In genomic region chr10:124557648-124558338, GRCh38 we compare ENCODE assay signal across 24 cellular contexts.
DNase-seq lines count a peak whose midpoint lies in the region; TF ChIP-seq lines count a peak whose summit lies in the region.
"Had no signal": no experiment of that assay in that cellular context is flagged by ENCODE, and none has a peak within 500 bp of the region (broad histone marks: within the 10 kb centered on the region; RNA-seq: fewer than 3 reads in every experiment).

No MANE protein-coding gene starts in this region.

- H4K8ac ChIP-seq in mesenchymal stem cell (ENCODE audit: low read length): no peak overlapping the region

- H3K4me2 ChIP-seq in mesenchymal stem cell (ENCODE audit: low read length, poor library complexity, severe bottlenecking): no peak overlapping the region
- H3K4me2 ChIP-seq: GM23338, PC-9 had no signal

- H3K4me1 Mint-ChIP-seq in endodermal cell: no peaks in the 10 kb centered on the region
- H3K4me1 Mint-ChIP-seq: activated naive CD8-positive, alpha-beta T cell treated with anti-CD3 and anti-CD28 coated beads, Interleukin-2, amount 50 U/mL, for 24 hours; GM23338 had no signal

- H3K4me3 ChIP-seq in fibroblast of villous mesenchyme (ENCODE audit: low read depth, low read length) (no peak overlapping the region), mesenchymal stem cell (ENCODE audit: insufficient read depth in 1 of 2, low read depth in 1 of 2, low read length in 2 of 2) (peak overlapping the region in 1 of 2 experiments; percentile 49), endodermal cell (ENCODE audit: low read length) (no peak overlapping the region)
- H3K4me3 ChIP-seq: breast epithelium, GM23338, PC-9 had no signal

- peak overlapping the region; percentile 84 for H4K91ac ChIP-seq in mesenchymal stem cell (ENCODE audit: low read length)

- TF ChIP-seq CTCF in fibroblast of villous mesenchyme (IDR thresholded peaks at IDR 0.05; ENCODE audit: insufficient read depth, low read depth, low read length): no peak
- TF ChIP-seq CTCF in endodermal cell (conservative IDR thresholded peaks at IDR 0.05): no peak

- no peak overlapping the region for H2BK120ac ChIP-seq in mesenchymal stem cell (ENCODE audit: low read depth, low read length)

- H3K18ac ChIP-seq in mesenchymal stem cell (ENCODE audit: low read depth in 1 of 2, low read length in 2 of 2): peak overlapping the region in 1 of 2 experiments; percentile 69

- H3K4me3 Mint-ChIP-seq in endodermal cell: no peak overlapping the region
- H3K4me3 Mint-ChIP-seq: activated naive CD8-positive, alpha-beta T cell treated with anti-CD3 and anti-CD28 coated beads, Interleukin-2, amount 50 U/mL, for 24 hours; CD8-positive, alpha-beta T cell; GM23338; stimulated activated naive B cell treated with anti-CD40 and anti-IgM and Interleukin-4, amounts not matched to agents 10 μg/mL and 1 μg/mL and 100 μg/mL, for 72 hours had no signal

- H3K9me3 ChIP-seq in mesenchymal stem cell (ENCODE audit: control insufficient read depth, low read length) (no peaks in the 10 kb centered on the region), endodermal cell (ENCODE audit: control insufficient read depth, low read length) (no peaks in the 10 kb centered on the region)
- H3K9me3 ChIP-seq: breast epithelium had no signal

- H3K4me1 ChIP-seq in mesenchymal stem cell (ENCODE audit: control insufficient read depth, insufficient read depth, low read depth, low read length) (peaks cover 5% of the 10 kb centered on the region), endodermal cell (ENCODE audit: control insufficient read depth, insufficient read depth, low read length) (no peaks in the 10 kb centered on the region)
- H3K4me1 ChIP-seq: breast epithelium had no signal

- H3K4ac ChIP-seq in mesenchymal stem cell (ENCODE audit: low read depth in 1 of 2, low read length in 2 of 2): peak overlapping the region; percentile 1 to 13

- 91% methylated on average over 16 of the region's 16 CpGs for WGBS in mesenchymal stem cell
- WGBS in endodermal cell (ENCODE audit: insufficient coverage in 1 of 2, insufficient read length in 1 of 2), 2 experiments: 94 to 100% methylated on average over 7 to 16 of the region's 16 CpGs

- no peaks in the 10 kb centered on the region for H3K9me3 Mint-ChIP-seq in endodermal cell

- H3K27ac Mint-ChIP-seq in endodermal cell: no peak overlapping the region
- H3K27ac Mint-ChIP-seq: activated naive CD8-positive, alpha-beta T cell treated with anti-CD3 and anti-CD28 coated beads, Interleukin-2, amount 50 U/mL, for 24 hours; CD8-positive, alpha-beta T cell; GM23338; stimulated activated naive B cell treated with anti-CD40 and anti-IgM and Interleukin-4, amounts not matched to agents 10 μg/mL and 1 μg/mL and 100 μg/mL, for 72 hours had no signal

- no peak overlapping the region for H2AK5ac ChIP-seq in mesenchymal stem cell (ENCODE audit: low read length, severe bottlenecking)

- H3K27me3 ChIP-seq in mesenchymal stem cell (ENCODE audit: control insufficient read depth in 1 of 2, insufficient read depth in 1 of 2, low read length in 2 of 2) (peaks cover 0 to 18% of the 10 kb centered on the region in 2 experiments), endodermal cell (ENCODE audit: control insufficient read depth, insufficient read depth, low read length, poor library complexity, severe bottlenecking) (no peaks in the 10 kb centered on the region)
- H3K27me3 ChIP-seq: breast epithelium had no signal

- no peaks in the 10 kb centered on the region for H3K36me3 Mint-ChIP-seq in endodermal cell (ENCODE audit: low read depth)

- H3K36me3 ChIP-seq in mesenchymal stem cell (ENCODE audit: control insufficient read depth in 1 of 2, insufficient read depth in 2 of 2, low read depth in 1 of 2, low read length in 2 of 2): no peaks in the 10 kb centered on the region
- H3K36me3 ChIP-seq in endodermal cell (ENCODE audit: control insufficient read depth, insufficient read depth, low read length): no peaks in the 10 kb centered on the region
- H3K36me3 ChIP-seq: breast epithelium had no signal

- H3K79me1 ChIP-seq in mesenchymal stem cell (replicated peaks; ENCODE audit: low read length, poor library complexity, severe bottlenecking): no peaks in the 10 kb centered on the region

- no peak overlapping the region for H2BK5ac ChIP-seq in mesenchymal stem cell (ENCODE audit: low read depth, low read length, poor library complexity, severe bottlenecking)

- H2BK15ac ChIP-seq in mesenchymal stem cell (ENCODE audit: low read depth, poor library complexity, severe bottlenecking): no peak overlapping the region

- peak overlapping the region in 1 of 2 experiments; percentile 86 for H3K14ac ChIP-seq in mesenchymal stem cell (ENCODE audit: low read length in 2 of 2)

- peak overlapping the region in 1 of 2 experiments; percentile 25 for H3K23ac ChIP-seq in mesenchymal stem cell (ENCODE audit: low read length in 2 of 2)

- peak overlapping the region; percentile 89 for H3K27ac ChIP-seq in angular gyrus (ENCODE audit: low read depth, low read length)
- H3K27ac ChIP-seq in mesenchymal stem cell (ENCODE audit: low read length, poor library complexity, severe bottlenecking): no peak overlapping the region
- peak overlapping the region; percentile 1 for H3K27ac ChIP-seq in substantia nigra (ENCODE audit: low read depth, low read length, poor library complexity, severe bottlenecking)
- H3K27ac ChIP-seq in endodermal cell (ENCODE audit: low read depth, low read length): no peak overlapping the region
- H3K27ac ChIP-seq: PC-9, VCaP had no signal

- no peak overlapping the region for H2AFZ ChIP-seq in mesenchymal stem cell (ENCODE audit: low read depth, low read length)
- H2AFZ ChIP-seq: GM23338, PC-9 had no signal

- no peaks in the 10 kb centered on the region for H3K27me3 Mint-ChIP-seq in endodermal cell (ENCODE audit: insufficient read depth)
- H3K27me3 Mint-ChIP-seq: activated naive CD8-positive, alpha-beta T cell treated with anti-CD3 and anti-CD28 coated beads, Interleukin-2, amount 50 U/mL, for 24 hours; stimulated activated naive B cell treated with anti-CD40 and anti-IgM and Interleukin-4, amounts not matched to agents 10 μg/mL and 1 μg/mL and 100 μg/mL, for 72 hours had no signal

- H3K9ac ChIP-seq in mesenchymal stem cell (ENCODE audit: low read length): no peak overlapping the region
- H3K9ac ChIP-seq in endodermal cell (ENCODE audit: extremely low read depth, low read length, poor library complexity, severe bottlenecking): no peak overlapping the region

- peak; percentile 35 for DNase-seq in fibroblast of villous mesenchyme (ENCODE audit: low read depth)
- DNase-seq in mesenchymal stem cell: no peak
- peak in 32 of 49 donors; percentile 12 to 74 (median 52) for DNase-seq in substantia nigra (lab: John Stamatoyannopoulos, UW)
- no peak for DNase-seq in RPMI8226
- no peak for DNase-seq in NCI-H1048 (lab: John Stamatoyannopoulos, UW)
- no peak for DNase-seq in stimulated activated CD8-positive, alpha-beta memory T cell treated with anti-CD3 and anti-CD28 coated beads, Interleukin-4, amount 100 ng/mL, for 48 hours
- DNase-seq in endodermal cell: no peak
- DNase-seq: activated CD4-positive, alpha-beta T cell treated with anti-CD3 and anti-CD28 coated beads, Interleukin-2, amount 50 U/mL, for 1 hour; activated CD8-positive, alpha-beta memory T cell treated with anti-CD3 and anti-CD28 coated beads, Interleukin-2, amount 50 U/mL, for 4 hours; activated effector memory CD4-positive, alpha-beta T cell treated with anti-CD3 and anti-CD28 coated beads, Interleukin-2, amount 50 U/mL, for 16 hours; activated naive CD8-positive, alpha-beta T cell treated with anti-CD3 and anti-CD28 coated beads, Interleukin-2, amount 50 U/mL, for 24 hours; CD8-positive, alpha-beta T cell; DMS53; GF-D8; NCI-H1930; NCI-H226; PC-9; stimulated activated naive B cell treated with anti-CD40 and anti-IgM and Interleukin-4, amounts not matched to agents 10 μg/mL and 1 μg/mL and 100 μg/mL, for 72 hours; T-helper 2 cell; trophoblast cell had no signal

- peak overlapping the region; percentile 55 to 57 for H2BK12ac ChIP-seq in mesenchymal stem cell (ENCODE audit: low read length in 2 of 2)

Comparison
In these comparisons a context has a peak if more than half of its experiments do, and no peak if none do; other contexts are left out.
1. H3K27ac ChIP-seq: peak in angular gyrus (single experiment) and substantia nigra (single experiment); none in mesenchymal stem cell (single experiment) and endodermal cell (single experiment).
2. DNase-seq: peak in fibroblast of villous mesenchyme (single experiment) and substantia nigra (32 of 49); none in mesenchymal stem cell (single experiment), RPMI8226 (single experiment), NCI-H1048 (single experiment), stimulated activated CD8-positive, alpha-beta memory T cell treated with anti-CD3 and anti-CD28 coated beads, Interleukin-4, amount 100 ng/mL, for 48 hours (single experiment) and endodermal cell (single experiment).